Comparison of ENCODE assay signal across 17 cellular contexts in the genomic region with DNA sequence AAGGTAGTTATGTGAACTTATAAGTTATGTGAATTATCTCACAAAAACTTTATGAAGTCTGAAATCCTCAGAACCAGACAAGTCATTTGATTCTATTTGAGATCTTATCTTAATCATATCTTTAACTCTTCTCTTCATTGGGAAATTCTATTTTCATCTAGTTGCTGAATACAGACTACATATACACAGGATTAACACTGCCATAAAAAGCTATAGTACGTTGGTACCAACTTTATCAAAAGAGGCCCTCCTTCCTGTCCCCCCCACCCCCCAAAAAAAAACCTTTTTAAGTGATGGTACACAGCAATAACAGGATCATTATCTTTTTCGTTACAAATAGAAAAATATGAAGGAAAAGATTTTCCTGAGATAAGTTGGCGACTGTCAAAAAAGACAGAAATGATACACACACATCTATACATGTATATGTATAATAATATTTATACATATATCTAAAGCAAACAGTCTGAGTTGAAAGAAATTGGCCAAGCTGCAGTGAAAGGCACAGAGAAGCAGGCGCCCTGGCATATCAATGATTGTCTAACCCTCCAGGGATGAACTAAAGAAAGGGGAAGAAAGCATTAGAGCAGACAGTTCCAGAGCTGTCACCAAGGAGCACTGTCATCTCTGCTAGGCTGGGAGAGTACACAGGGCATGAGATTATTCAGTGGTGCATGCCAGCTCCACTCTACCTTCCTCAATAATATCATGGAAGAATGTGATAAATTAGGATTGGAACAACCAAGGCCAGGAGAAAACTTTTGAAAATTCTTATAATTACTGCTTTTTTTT.
A peak's percentile ranks its signal among the peaks of the same experiment; 100 is the strongest.
DNase-seq lines count a peak whose midpoint lies in the region; ATAC-seq lines count a peak whose summit lies in the region.
"Had no signal": no experiment of that assay in that cellular context is flagged by ENCODE, and none has a peak within 500 bp of the region (broad histone marks: within the 10 kb centered on the region; RNA-seq: fewer than 3 reads in every experiment).

No MANE protein-coding gene starts in this region.

- peaks cover 28% of the 10 kb centered on the region for H3K4me1 Mint-ChIP-seq in memory B cell

- no peaks in the 10 kb centered on the region for H3K27me3 Mint-ChIP-seq in memory B cell
- H3K27me3 Mint-ChIP-seq: CD4-positive, CD25-positive, alpha-beta regulatory T cell had no signal

- no peaks in the 10 kb centered on the region for H3K9me3 Mint-ChIP-seq in memory B cell

- ATAC-seq in GM18868 (IDR thresholded peaks at IDR 0.05; ENCODE audit: unreplicated experiment) = peak; percentile 61
- peak; percentile 76 for ATAC-seq in GM21619 (IDR thresholded peaks at IDR 0.05; ENCODE audit: unreplicated experiment)
- ATAC-seq in HG03432 (IDR thresholded peaks at IDR 0.05; ENCODE audit: unreplicated experiment) = peak; percentile 92
- ATAC-seq in memory B cell (ENCODE audit: low read depth) = peak; percentile 62
- ATAC-seq: lower lobe of right lung had no signal

- no peak overlapping the region for H3K4me3 Mint-ChIP-seq in memory B cell

- in situ Hi-C loops in ACHN (cut with HindIII; ENCODE audit: low pct_ligation_motif_present, low pct_unique_long_range_greater_than_20kb, low sequenced_read_pairs) = no loop called here

- no peak overlapping the region for H3K27ac Mint-ChIP-seq in memory B cell
- H3K27ac Mint-ChIP-seq: CD4-positive, CD25-positive, alpha-beta regulatory T cell had no signal

- DNase-seq in memory B cell (ENCODE audit: low spot score in 2 of 2) = no peak
- no peak for DNase-seq in midbrain (lab: John Stamatoyannopoulos, UW)
- DNase-seq in ACHN = no peak
- DNase-seq in GOT3 (lab: John Stamatoyannopoulos, UW) = no peak
- no peak for DNase-seq in NCI-H2029 (lab: John Stamatoyannopoulos, UW)
- DNase-seq: activated CD4-positive, CD25-positive, alpha-beta regulatory T cell treated with anti-CD3 and anti-CD28 coated beads, Interleukin-2, amount 50 U/mL, for 72 hours; activated T-cell treated with anti-CD3 and anti-CD28 coated beads for 4 hours; CD4-positive, CD25-positive, alpha-beta regulatory T cell; erythroblast; KBM-7; lower lobe of right lung; NCI-H2107; occipital lobe; stimulated activated CD4-positive, alpha-beta T cell treated with anti-CD3 and anti-CD28 coated beads, Interleukin-12 subunit alpha, Interleukin-12 subunit beta, amount 100 ng/mL, for 4 hours had no signal

- H3K36me3 Mint-ChIP-seq in memory B cell = peaks cover 17% of the 10 kb centered on the region
